ENCODE assay signal across 29 cellular contexts in genomic region chr2:210376618-210377175, GRCh38.
"Had no signal": no experiment of that assay in that cellular context is flagged by ENCODE, and none has a peak within 500 bp of the region (broad histone marks: within the 10 kb centered on the region; RNA-seq: fewer than 3 reads in every experiment).

No MANE protein-coding gene starts in this region.

- H3K4me3 Mint-ChIP-seq: activated CD4-positive, alpha-beta memory T cell treated with anti-CD3 and anti-CD28 coated beads for 36 hours; activated CD4-positive, alpha-beta T cell treated with anti-CD3 and anti-CD28 coated beads for 36 hours; activated CD4-positive, alpha-beta T cell treated with anti-CD3 and anti-CD28 coated beads, Interleukin-2, amount 10 ng/mL, durations not matched to agents 24 days and 14 days; activated CD8-positive, alpha-beta memory T cell treated with anti-CD3 and anti-CD28 coated beads, Interleukin-2, amount 10 ng/mL, durations not matched to agents 7 days and 5 days; activated CD8-positive, alpha-beta T cell treated with anti-CD3 and anti-CD28 coated beads, Interleukin-2, amount 10 ng/mL, durations not matched to agents 7 days and 5 days; activated naive CD4-positive, alpha-beta T cell treated with anti-CD3 and anti-CD28 coated beads, Interleukin-2, amount 10 ng/mL, durations not matched to agents 7 days and 5 days; activated naive CD8-positive, alpha-beta T cell treated with anti-CD3 and anti-CD28 coated beads, Interleukin-2, amount 10 ng/mL, durations not matched to agents 7 days and 5 days; activated T-helper 1 cell treated with anti-CD3 and anti-CD28 coated beads, Interleukin-12 subunit alpha, Interleukin-12 subunit beta, Interleukin-2, Interleukin-4 antibody, amounts not matched to agents 30 ng/mL and 10 ng/mL and 1 ng/mL, durations not matched to agents 14 hours and 24 hours and 36 hours; brain had no signal

- H3K9me3 ChIP-seq: ascending aorta, breast epithelium, colonic mucosa, esophagus squamous epithelium, gastroesophageal sphincter had no signal

- H3K4me1 ChIP-seq: ascending aorta, breast epithelium, colonic mucosa, esophagus squamous epithelium, gastroesophageal sphincter had no signal

- DNase-seq: activated CD4-positive, alpha-beta memory T cell treated with anti-CD3 and anti-CD28 coated beads for 36 hours; activated CD4-positive, alpha-beta T cell treated with anti-CD3 and anti-CD28 coated beads for 36 hours; activated CD4-positive, alpha-beta T cell treated with anti-CD3 and anti-CD28 coated beads, Interleukin-2, amount 10 ng/mL, durations not matched to agents 24 days and 14 days; activated CD4-positive, CD25-positive, alpha-beta regulatory T cell; activated CD4-positive, CD25-positive, alpha-beta regulatory T cell treated with anti-CD3 and anti-CD28 coated beads, Interleukin-2, amount 50 U/mL, for 72 hours; activated CD8-positive, alpha-beta memory T cell treated with anti-CD3 and anti-CD28 coated beads, Interleukin-2, amount 10 ng/mL, durations not matched to agents 7 days and 5 days; activated CD8-positive, alpha-beta memory T cell treated with anti-CD3 and anti-CD28 coated beads, Interleukin-2, amount 50 U/mL, for 4 hours; activated CD8-positive, alpha-beta T cell treated with anti-CD3 and anti-CD28 coated beads, Interleukin-2, amount 10 ng/mL, durations not matched to agents 7 days and 5 days; activated effector memory CD4-positive, alpha-beta T cell treated with anti-CD3 and anti-CD28 coated beads, Interleukin-2, amount 50 U/mL, for 16 hours; activated naive CD4-positive, alpha-beta T cell treated with anti-CD3 and anti-CD28 coated beads, Interleukin-2, amount 10 ng/mL, durations not matched to agents 7 days and 5 days; activated naive CD8-positive, alpha-beta T cell treated with anti-CD3 and anti-CD28 coated beads, Interleukin-2, amount 10 ng/mL, durations not matched to agents 7 days and 5 days; activated T-cell treated with anti-CD3 and anti-CD28 coated beads, Interleukin-2, amount 50 U/mL, for 1 hour; activated T-cell treated with anti-CD3 and anti-CD28 coated beads, Interleukin-2, amount 50 U/mL, for 48 hours; central memory CD4-positive, alpha-beta T cell; cerebellar nuclear complex; colonic mucosa; effector CD8-positive, alpha-beta T cell; esophagus squamous epithelium; foreskin melanocyte; T-helper 2 cell had no signal

- H3K36me3 Mint-ChIP-seq: activated CD4-positive, alpha-beta memory T cell treated with anti-CD3 and anti-CD28 coated beads for 36 hours; activated CD8-positive, alpha-beta memory T cell treated with anti-CD3 and anti-CD28 coated beads, Interleukin-2, amount 10 ng/mL, durations not matched to agents 7 days and 5 days; activated naive CD4-positive, alpha-beta T cell treated with anti-CD3 and anti-CD28 coated beads, Interleukin-2, amount 10 ng/mL, durations not matched to agents 7 days and 5 days; activated naive CD4-positive, alpha-beta T cell treated with anti-CD3 and anti-CD28 coated beads, Interleukin-2, amount 50 U/mL, for 72 hours; activated naive CD8-positive, alpha-beta T cell treated with anti-CD3 and anti-CD28 coated beads, Interleukin-2, amount 10 ng/mL, durations not matched to agents 7 days and 5 days; brain had no signal

- H3K27ac Mint-ChIP-seq: activated CD4-positive, alpha-beta memory T cell treated with anti-CD3 and anti-CD28 coated beads for 36 hours; activated CD4-positive, alpha-beta T cell treated with anti-CD3 and anti-CD28 coated beads for 36 hours; activated CD4-positive, alpha-beta T cell treated with anti-CD3 and anti-CD28 coated beads, Interleukin-2, amount 10 ng/mL, durations not matched to agents 24 days and 14 days; activated CD8-positive, alpha-beta memory T cell treated with anti-CD3 and anti-CD28 coated beads, Interleukin-2, amount 10 ng/mL, durations not matched to agents 7 days and 5 days; activated CD8-positive, alpha-beta T cell treated with anti-CD3 and anti-CD28 coated beads, Interleukin-2, amount 10 ng/mL, durations not matched to agents 7 days and 5 days; activated naive CD4-positive, alpha-beta T cell treated with anti-CD3 and anti-CD28 coated beads, Interleukin-2, amount 10 ng/mL, durations not matched to agents 7 days and 5 days; activated naive CD4-positive, alpha-beta T cell treated with anti-CD3 and anti-CD28 coated beads, Interleukin-2, amount 50 U/mL, for 72 hours; activated naive CD8-positive, alpha-beta T cell treated with anti-CD3 and anti-CD28 coated beads, Interleukin-2, amount 10 ng/mL, durations not matched to agents 7 days and 5 days; activated T-helper 1 cell treated with anti-CD3 and anti-CD28 coated beads, Interleukin-12 subunit alpha, Interleukin-12 subunit beta, Interleukin-2, Interleukin-4 antibody, amounts not matched to agents 30 ng/mL and 10 ng/mL and 1 ng/mL, durations not matched to agents 14 hours and 24 hours and 36 hours; activated T-helper 2 cell treated with anti-CD3 and anti-CD28 coated beads, Interferon-gamma antibody, Interleukin-2, Interleukin-4, amounts not matched to agents 10 μg/mL and 5 μg/mL and 100 μg/mL, durations not matched to agents 14 hours and 24 hours and 36 hours; brain had no signal

- H3K4me1 Mint-ChIP-seq: activated CD4-positive, alpha-beta T cell treated with anti-CD3 and anti-CD28 coated beads for 36 hours; activated CD4-positive, alpha-beta T cell treated with anti-CD3 and anti-CD28 coated beads, Interleukin-2, amount 10 ng/mL, durations not matched to agents 24 days and 14 days; activated CD8-positive, alpha-beta memory T cell treated with anti-CD3 and anti-CD28 coated beads, Interleukin-2, amount 10 ng/mL, durations not matched to agents 7 days and 5 days; activated naive CD4-positive, alpha-beta T cell treated with anti-CD3 and anti-CD28 coated beads, Interleukin-2, amount 10 ng/mL, durations not matched to agents 7 days and 5 days; activated naive CD8-positive, alpha-beta T cell treated with anti-CD3 and anti-CD28 coated beads, Interleukin-2, amount 10 ng/mL, durations not matched to agents 7 days and 5 days; brain had no signal

- H3K4me3 ChIP-seq: ascending aorta, breast epithelium, cardiac muscle cell, colonic mucosa, esophagus squamous epithelium, gastroesophageal sphincter had no signal

- H3K36me3 ChIP-seq: ascending aorta, breast epithelium, cardiac muscle cell, colonic mucosa, esophagus squamous epithelium, gastroesophageal sphincter had no signal

- H3K27me3 ChIP-seq: ascending aorta, breast epithelium, cardiac muscle cell, colonic mucosa, esophagus squamous epithelium, gastroesophageal sphincter had no signal

- H3K9me3 Mint-ChIP-seq: activated CD4-positive, alpha-beta memory T cell treated with anti-CD3 and anti-CD28 coated beads for 36 hours; activated CD4-positive, alpha-beta T cell treated with anti-CD3 and anti-CD28 coated beads, Interleukin-2, amount 10 ng/mL, durations not matched to agents 24 days and 14 days; activated naive CD4-positive, alpha-beta T cell treated with anti-CD3 and anti-CD28 coated beads, Interleukin-2, amount 10 ng/mL, durations not matched to agents 7 days and 5 days; activated naive CD8-positive, alpha-beta T cell treated with anti-CD3 and anti-CD28 coated beads, Interleukin-2, amount 10 ng/mL, durations not matched to agents 7 days and 5 days; activated T-helper 1 cell treated with anti-CD3 and anti-CD28 coated beads, Interleukin-12 subunit alpha, Interleukin-12 subunit beta, Interleukin-2, Interleukin-4 antibody, amounts not matched to agents 30 ng/mL and 10 ng/mL and 1 ng/mL, durations not matched to agents 14 hours and 24 hours and 36 hours; activated T-helper 2 cell treated with anti-CD3 and anti-CD28 coated beads, Interferon-gamma antibody, Interleukin-2, Interleukin-4, amounts not matched to agents 10 μg/mL and 5 μg/mL and 100 μg/mL, durations not matched to agents 14 hours and 24 hours and 36 hours had no signal

- H3K27me3 Mint-ChIP-seq: activated CD4-positive, alpha-beta T cell treated with anti-CD3 and anti-CD28 coated beads, Interleukin-2, amount 10 ng/mL, durations not matched to agents 24 days and 14 days; activated naive CD8-positive, alpha-beta T cell treated with anti-CD3 and anti-CD28 coated beads, Interleukin-2, amount 10 ng/mL, durations not matched to agents 7 days and 5 days; brain had no signal

- H3K27ac ChIP-seq: ascending aorta, breast epithelium, cardiac muscle cell, colonic mucosa, epithelial cell of prostate, esophagus squamous epithelium, gastroesophageal sphincter had no signal
